Comparison of ENCODE assay signal across 10 cellular contexts in the genomic region with DNA sequence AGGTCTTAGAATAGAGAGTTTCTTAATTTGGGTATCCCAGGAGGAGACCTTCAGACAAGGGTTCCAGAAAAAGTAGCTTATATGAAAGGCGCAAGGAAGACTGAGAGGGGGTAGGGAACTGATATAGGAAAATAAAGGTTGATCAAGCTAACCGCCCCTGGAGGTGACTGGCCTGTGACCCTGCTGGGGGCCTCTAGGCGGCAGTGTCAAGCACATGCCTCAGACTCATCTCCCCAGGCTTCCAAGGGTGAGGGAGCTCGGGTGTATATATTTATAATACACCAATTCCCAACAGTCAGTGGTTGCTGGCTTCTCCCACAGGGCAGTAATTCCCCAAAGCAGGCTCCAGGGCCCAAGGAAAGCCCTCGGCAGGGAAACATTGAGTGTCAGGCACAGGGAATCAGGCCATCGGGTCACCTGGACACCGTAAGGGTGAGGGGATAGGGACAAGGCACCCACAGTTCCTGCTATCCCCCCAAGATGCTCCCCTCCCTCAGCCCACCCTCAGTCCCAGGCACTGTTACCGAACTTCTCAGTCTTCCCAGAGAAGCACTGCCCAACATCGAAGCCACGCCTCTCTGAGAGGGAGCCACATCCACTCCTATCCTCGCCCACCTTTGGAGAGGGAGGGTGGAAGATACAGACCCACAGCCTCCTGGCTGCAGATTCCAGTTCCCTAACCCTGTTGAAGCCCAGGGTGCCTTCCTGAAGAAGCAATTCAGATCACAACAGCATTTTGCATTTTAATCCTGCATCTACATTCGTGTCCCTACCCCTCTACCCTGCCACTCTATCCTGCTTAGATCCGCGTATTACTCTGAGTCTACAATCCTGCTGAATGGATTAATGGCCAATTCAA. TPM values are rescaled to one million over a fixed set of nuclear protein-coding genes. Genes with fewer than 3 reads are reported as not detected.
A peak's percentile ranks its signal among the peaks of the same experiment; 100 is the strongest.
DNase-seq lines count a peak whose midpoint lies in the region; ATAC-seq and TF ChIP-seq lines count a peak whose summit lies in the region.
"Had no signal": no experiment of that assay in that cellular context is flagged by ENCODE, and none has a peak within 500 bp of the region (broad histone marks: within the 10 kb centered on the region; RNA-seq: fewer than 3 reads in every experiment).

No MANE protein-coding gene starts in this region.

- H3K27ac ChIP-seq in SK-N-SH (ENCODE audit: low read depth in 2 of 2, low read length in 1 of 2) = no peak overlapping the region

- peaks cover 24% of the 10 kb centered on the region for H3K9me3 Mint-ChIP-seq in nephron progenitor cell
- H3K9me3 Mint-ChIP-seq in activated CD4-positive, alpha-beta T cell treated with anti-CD3 and anti-CD28 coated beads, Interleukin-2, amount 10 ng/mL, durations not matched to agents 24 days and 14 days = no peaks in the 10 kb centered on the region

- no peak overlapping the region for H3K9ac ChIP-seq in SK-N-SH

- H3K27me3 ChIP-seq in SK-N-SH (ENCODE audit: insufficient read depth) (no peaks in the 10 kb centered on the region; the same call in 1 of the 2 replicates), BE2C (no peaks in the 10 kb centered on the region)

- H3K79me2 ChIP-seq in SK-N-SH (ENCODE audit: insufficient read depth) = no peaks in the 10 kb centered on the region

- no peak overlapping the region for H3K4me2 ChIP-seq in SK-N-SH

- no peak overlapping the region for H2AFZ ChIP-seq in SK-N-SH (ENCODE audit: low read depth)

- peak; percentile 59 for ATAC-seq in HG02678 (IDR thresholded peaks at IDR 0.05; ENCODE audit: unreplicated experiment)

- no peak overlapping the region; a peak in 1 of 4 replicates for H3K4me3 ChIP-seq in SK-N-SH (ENCODE audit: low read depth in 2 of 2, low read length in 1 of 2)
- no peak overlapping the region for H3K4me3 ChIP-seq in BE2C (ENCODE audit: low read depth, low read length)

- no peaks in the 10 kb centered on the region for H4K20me1 ChIP-seq in SK-N-SH (ENCODE audit: insufficient read depth)

- CTCF ChIA-PET in SK-N-SH (lab: Yijun Ruan, JAX) = interaction anchor here (2.1 kb wide), 1 partner anchor 56 kb away, joined by 7 read pairs; a partner anchor contains a TSS

- H3K27me3 Mint-ChIP-seq in nephron progenitor cell (ENCODE audit: low read depth, poor library complexity) = peaks cover 14% of the 10 kb centered on the region
- H3K27me3 Mint-ChIP-seq in activated CD4-positive, alpha-beta T cell treated with anti-CD3 and anti-CD28 coated beads, Interleukin-2, amount 10 ng/mL, durations not matched to agents 24 days and 14 days = no peaks in the 10 kb centered on the region

- peak; percentile 50 for TF ChIP-seq CTCF in SK-N-SH (IDR thresholded peaks at IDR 0.05)
- TF ChIP-seq CTCF in nephron progenitor cell (IDR thresholded peaks at IDR 0.05) = peak; percentile 39
- no peak for TF ChIP-seq CTCF in BE2C (IDR thresholded peaks at IDR 0.05; ENCODE audit: low read depth, low read length)

- H3K4me3 Mint-ChIP-seq in nephron progenitor cell = no peak overlapping the region
- no peak overlapping the region for H3K4me3 Mint-ChIP-seq in activated CD4-positive, alpha-beta T cell treated with anti-CD3 and anti-CD28 coated beads, Interleukin-2, amount 10 ng/mL, durations not matched to agents 24 days and 14 days

- H3K9me2 ChIP-seq in SK-N-SH = no peaks in the 10 kb centered on the region

- H3K4me1 ChIP-seq in SK-N-SH (ENCODE audit: control insufficient read depth in 1 of 2, insufficient read depth in 2 of 2, low read depth in 1 of 2, low read length in 1 of 2) (peaks cover 0 to 18% of the 10 kb centered on the region in 2 experiments; a peak in 2 of 4 replicates), BE2C (no peaks in the 10 kb centered on the region)

- no peak for TF ChIP-seq EP300 in SK-N-SH (IDR thresholded peaks at IDR 0.05; ENCODE audit: borderline replicate concordance in 1 of 2, low read depth in 1 of 2, low read length in 1 of 2)

- H3K27ac Mint-ChIP-seq in nephron progenitor cell = no peak overlapping the region
- H3K27ac Mint-ChIP-seq in activated CD4-positive, alpha-beta T cell treated with anti-CD3 and anti-CD28 coated beads, Interleukin-2, amount 10 ng/mL, durations not matched to agents 24 days and 14 days = no peak overlapping the region

- no peaks in the 10 kb centered on the region for H3K36me3 ChIP-seq in SK-N-SH (replicated peaks in 1 of 2; ENCODE audit: control insufficient read depth in 1 of 2, insufficient read depth in 2 of 2, low read length in 1 of 2)
- no peaks in the 10 kb centered on the region for H3K36me3 ChIP-seq in BE2C

- 83% methylated on average over 14 of the region's 14 CpGs for WGBS in SK-N-SH (ENCODE audit: low lambda C conversion rate)

- POLR2A ChIA-PET in SK-N-SH (lab: Yijun Ruan, JAX) = no interaction called here

- no peak for TF ChIP-seq RAD21 in SK-N-SH (IDR thresholded peaks at IDR 0.05; ENCODE audit: low read length)

- H3K4me1 Mint-ChIP-seq in nephron progenitor cell = peaks cover 36% of the 10 kb centered on the region
- no peaks in the 10 kb centered on the region for H3K4me1 Mint-ChIP-seq in activated CD4-positive, alpha-beta T cell treated with anti-CD3 and anti-CD28 coated beads, Interleukin-2, amount 10 ng/mL, durations not matched to agents 24 days and 14 days

- DNase-seq in DMS53 (lab: John Stamatoyannopoulos, UW) = peak; percentile 20
- no peak for DNase-seq in DMS53 treated with DMSO at 0.1 percent for 48 hours (lab: John Stamatoyannopoulos, UW; ENCODE audit: unreplicated experiment)
- no peak for DNase-seq in SK-N-SH
- peak; percentile 18 for DNase-seq in nephron progenitor cell
- DNase-seq in NCI-H2107 (lab: John Stamatoyannopoulos, UW) = no peak
- no peak for DNase-seq in activated CD4-positive, alpha-beta T cell treated with anti-CD3 and anti-CD28 coated beads, Interleukin-2, amount 10 ng/mL, durations not matched to agents 24 days and 14 days
- DNase-seq in BE2C = no peak
- DNase-seq: activated naive CD4-positive, alpha-beta T cell treated with anti-CD3 and anti-CD28 coated beads, Interleukin-2, amount 50 U/mL, for 16 hours; stimulated activated CD4-positive, alpha-beta T cell treated with anti-CD3 and anti-CD28 coated beads, Interleukin-1b, Interleukin-23, amount 100 ng/mL, for 48 hours had no signal

- intact Hi-C loops in activated CD4-positive, alpha-beta T cell treated with anti-CD3 and anti-CD28 coated beads, Interleukin-2, amount 10 ng/mL, durations not matched to agents 24 days and 14 days (cut with micrococcal nuclease) = no loop called here

- H3F3A ChIP-seq in SK-N-SH (replicated peaks; ENCODE audit: insufficient read depth) = no peaks in the 10 kb centered on the region

- peaks cover 6% of the 10 kb centered on the region for H3K36me3 Mint-ChIP-seq in nephron progenitor cell (ENCODE audit: low read depth)
- no peaks in the 10 kb centered on the region for H3K36me3 Mint-ChIP-seq in activated CD4-positive, alpha-beta T cell treated with anti-CD3 and anti-CD28 coated beads, Interleukin-2, amount 10 ng/mL, durations not matched to agents 24 days and 14 days (ENCODE audit: low read depth)

- no peaks in the 10 kb centered on the region for H3K9me3 ChIP-seq in SK-N-SH
- no peaks in the 10 kb centered on the region for H3K9me3 ChIP-seq in BE2C

TF ChIP-seq in SK-N-SH, 30 proteins besides CTCF, POLR2A, EP300 and RAD21:
- TF ChIP-seq JUND (IDR thresholded peaks at IDR 0.05) (no peak), TEAD4 (IDR thresholded peaks at IDR 0.05; ENCODE audit: borderline replicate concordance, insufficient read depth) (no peak), ELF1 (IDR thresholded peaks at IDR 0.05) (no peak)

RNA-seq across cellular contexts. Expression of a gene that starts 19.5 kb away (rescaled TPM):
- not detected in 2 replicates for polyA plus RNA-seq in SK-N-SH (2012; rRNA removed)
- not detected in 2 replicates for polyA plus RNA-seq in SK-N-SH (2012; cell fraction: cytosol; rRNA removed)
- not detected in 2 replicates for polyA plus RNA-seq in SK-N-SH (2012; cell fraction: nucleus; rRNA removed)
- total RNA-seq in activated CD4-positive, alpha-beta T cell treated with anti-CD3 and anti-CD28 coated beads, Interleukin-2, amount 10 ng/mL, durations not matched to agents 24 days and 14 days = not detected in 2 replicates
- not detected for polyA plus RNA-seq in BE2C (2012; ENCODE audit: insufficient read depth, insufficient read length, low read depth)

RNA-seq across cellular contexts. Expression of a gene that starts 55.3 kb away (rescaled TPM):
- polyA plus RNA-seq in SK-N-SH (2012; rRNA removed) = 1.8 and 2.5 TPM in 2 replicates
- polyA plus RNA-seq in SK-N-SH (2012; cell fraction: cytosol; rRNA removed) = 1.8 TPM in 2 replicates
- 1.9 and 2.3 TPM in 2 replicates for polyA plus RNA-seq in SK-N-SH (2012; cell fraction: nucleus; rRNA removed)
- 0.70 and 0.78 TPM in 2 replicates for total RNA-seq in activated CD4-positive, alpha-beta T cell treated with anti-CD3 and anti-CD28 coated beads, Interleukin-2, amount 10 ng/mL, durations not matched to agents 24 days and 14 days
- 0.85 TPM for polyA plus RNA-seq in BE2C (2012; ENCODE audit: insufficient read depth, insufficient read length, low read depth)

Comparison
In these comparisons a context has a peak if more than half of its experiments do, and no peak if none do; other contexts are left out.
1. DNase-seq: peak in DMS53 (single experiment) and nephron progenitor cell (single experiment); none in DMS53 treated with DMSO at 0.1 percent for 48 hours (single experiment), SK-N-SH (single experiment), NCI-H2107 (single experiment), activated CD4-positive, alpha-beta T cell treated with anti-CD3 and anti-CD28 coated beads, Interleukin-2, amount 10 ng/mL, durations not matched to agents 24 days and 14 days (single experiment) and BE2C (single experiment).